In genomic region chr17:19513897-19514488, GRCh38 we compare ENCODE assay signal across 8 cellular contexts. TPM values are rescaled to one million over a fixed set of nuclear protein-coding genes. Genes with fewer than 3 reads are reported as not detected.
DNase-seq lines count a peak whose midpoint lies in the region; ATAC-seq and TF ChIP-seq lines count a peak whose summit lies in the region.

No MANE protein-coding gene starts in this region.

- no peaks in the 10 kb centered on the region for H3K27me3 ChIP-seq in OCI-LY3 (ENCODE audit: low read depth, low read length)

- no peaks in the 10 kb centered on the region for H4K20me1 ChIP-seq in OCI-LY3 (ENCODE audit: insufficient read depth, low read length)

- no peaks in the 10 kb centered on the region for H3K9me3 ChIP-seq in OCI-LY3 (ENCODE audit: insufficient read depth, low read length)

- H3K79me2 ChIP-seq in OCI-LY3 (ENCODE audit: low read length), result no peaks in the 10 kb centered on the region

- H3K36me3 Mint-ChIP-seq in CD14-positive monocyte (no peaks in the 10 kb centered on the region), naive B cell (no peaks in the 10 kb centered on the region)
- no peaks in the 10 kb centered on the region for H3K36me3 Mint-ChIP-seq in stimulated activated naive B cell treated with anti-CD40 and anti-IgM and Interleukin-4, amounts not matched to agents 10 μg/mL and 1 μg/mL and 100 μg/mL, for 72 hours

- H3K27ac Mint-ChIP-seq in CD14-positive monocyte, result peak overlapping the region in 2 of 7 donors; percentile 36 to 65
- H3K27ac Mint-ChIP-seq in naive B cell, result peak overlapping the region in 5 of 6 donors; percentile 4 to 96 (median 90)
- H3K27ac Mint-ChIP-seq in stimulated activated naive B cell treated with anti-CD40 and anti-IgM and Interleukin-4, amounts not matched to agents 10 μg/mL and 1 μg/mL and 100 μg/mL, for 72 hours, result no peak overlapping the region

- H3K36me3 ChIP-seq in OCI-LY3 (replicated peaks; ENCODE audit: low read depth, low read length), result no peaks in the 10 kb centered on the region

- no peak overlapping the region for H3K27ac ChIP-seq in OCI-LY3 (ENCODE audit: low read length)

- H3K9me3 Mint-ChIP-seq in CD14-positive monocyte (peaks cover 0 to 4% (median 0%) of the 10 kb centered on the region in 7 donors), naive B cell (no peaks in the 10 kb centered on the region)
- H3K9me3 Mint-ChIP-seq in stimulated activated naive B cell treated with anti-CD40 and anti-IgM and Interleukin-4, amounts not matched to agents 10 μg/mL and 1 μg/mL and 100 μg/mL, for 72 hours, result no peaks in the 10 kb centered on the region

- TF ChIP-seq CTCF in CD14-positive monocyte (IDR thresholded peaks at IDR 0.05) (peak; percentile 96), OCI-LY3 (IDR thresholded peaks at IDR 0.05; ENCODE audit: low read depth, low read length) (peak; percentile 58)

- intact Hi-C loops in CD14-positive monocyte (cut with micrococcal nuclease), result loop anchor here (1.0 to 5.0 kb wide), 4 partner anchors 33 to 253 kb away; partner anchors contain the start of gene ALDH3A2 (in 2 of the 2)

- peaks cover 8% of the 10 kb centered on the region for H3K4me1 Mint-ChIP-seq in CD14-positive monocyte
- H3K4me1 Mint-ChIP-seq in naive B cell, result peaks cover 4 to 13% (median 10%) of the 10 kb centered on the region in 3 donors
- H3K4me1 Mint-ChIP-seq in stimulated activated naive B cell treated with anti-CD40 and anti-IgM and Interleukin-4, amounts not matched to agents 10 μg/mL and 1 μg/mL and 100 μg/mL, for 72 hours, result peaks cover 2 to 9% of the 10 kb centered on the region in 2 donors

- H3K4me1 ChIP-seq in OCI-LY3 (ENCODE audit: low read length), result no peaks in the 10 kb centered on the region; the same call in 1 of the 2 replicates

- DNase-seq in CD14-positive monocyte (ENCODE audit: low spot score) (peak; percentile 58), activated T-cell treated with anti-CD3 and anti-CD28 coated beads for 4 hours (peak; percentile 52), naive B cell (peak; percentile 67)
- DNase-seq in stimulated activated naive B cell treated with anti-CD40 and anti-IgM and Interleukin-4, amounts not matched to agents 10 μg/mL and 1 μg/mL and 100 μg/mL, for 72 hours, result peak; percentile 32

- H2AFZ ChIP-seq in OCI-LY3 (ENCODE audit: low read depth, low read length), result no peak overlapping the region

- peak overlapping the region; percentile 30 for H3K4me2 ChIP-seq in OCI-LY3 (ENCODE audit: low read length)

- ATAC-seq in HG03280 (IDR thresholded peaks at IDR 0.05; ENCODE audit: unreplicated experiment) (peak; percentile 57), esophagus mucosa (peak; percentile 71), naive B cell (ENCODE audit: low read depth in 2 of 2) (peak; percentile 83 to 84), GM18867 (IDR thresholded peaks at IDR 0.05; ENCODE audit: unreplicated experiment) (no peak)
- peak; percentile 76 to 82 for ATAC-seq in stimulated activated naive B cell treated with anti-CD40 and anti-IgM and Interleukin-4, amounts not matched to agents 10 μg/mL and 1 μg/mL and 100 μg/mL, for 72 hours (replicated peaks)

- H3K27me3 Mint-ChIP-seq in CD14-positive monocyte (ENCODE audit: low read depth in 3 of 3), result peaks cover 0 to 2% (median 0%) of the 10 kb centered on the region in 3 donors
- H3K27me3 Mint-ChIP-seq in naive B cell, result no peaks in the 10 kb centered on the region
- H3K27me3 Mint-ChIP-seq in stimulated activated naive B cell treated with anti-CD40 and anti-IgM and Interleukin-4, amounts not matched to agents 10 μg/mL and 1 μg/mL and 100 μg/mL, for 72 hours, result no peaks in the 10 kb centered on the region

- no peak overlapping the region for H3K9ac ChIP-seq in OCI-LY3 (ENCODE audit: low read length)

- no peak overlapping the region for H3K4me3 ChIP-seq in OCI-LY3 (ENCODE audit: low read length)

- H3K4me3 Mint-ChIP-seq in CD14-positive monocyte, result no peak overlapping the region
- H3K4me3 Mint-ChIP-seq in naive B cell, result peak overlapping the region in 1 of 8 donors; percentile 44
- no peak overlapping the region for H3K4me3 Mint-ChIP-seq in stimulated activated naive B cell treated with anti-CD40 and anti-IgM and Interleukin-4, amounts not matched to agents 10 μg/mL and 1 μg/mL and 100 μg/mL, for 72 hours

RNA-seq across cellular contexts. Expression of gene SLC47A1, which starts 19.7 kb away (rescaled TPM):
- 1 to 10 TPM in 1 of 2 donors, under 1 TPM in 1; 0.44 to 2.0 TPM for polyA plus RNA-seq in CD14-positive monocyte
- 2.7 TPM for total RNA-seq in esophagus mucosa
- polyA plus RNA-seq in naive B cell (ENCODE audit: low read depth in 6 of 6), result not detected
